Comparison of ENCODE assay signal across 17 cellular contexts in the genomic region with DNA sequence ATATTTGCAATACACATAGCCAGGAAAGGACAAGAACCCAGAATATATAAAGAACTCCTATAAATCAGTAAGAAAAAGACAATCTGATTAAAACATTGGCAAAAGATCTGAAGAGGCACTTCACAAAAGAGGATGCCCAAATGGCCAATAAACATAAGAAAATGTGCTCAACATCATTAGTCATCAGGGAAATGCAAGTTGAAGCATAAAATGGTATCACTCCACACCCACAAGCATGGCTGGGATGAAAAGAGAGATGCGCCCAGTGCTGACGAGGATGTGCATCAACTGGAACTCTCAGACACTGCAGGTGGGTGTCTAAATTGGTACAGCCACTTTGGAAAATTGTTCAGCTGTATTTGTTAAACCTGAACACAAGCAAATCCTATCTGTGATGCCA. TPM values are rescaled to one million over a fixed set of nuclear protein-coding genes. Genes with fewer than 3 reads are reported as not detected.
"Had no signal": no experiment of that assay in that cellular context is flagged by ENCODE, and none has a peak within 500 bp of the region (broad histone marks: within the 10 kb centered on the region; RNA-seq: fewer than 3 reads in every experiment).

No MANE protein-coding gene starts in this region.

- H3K27me3 ChIP-seq: pancreas had no signal

- H3K36me3 ChIP-seq: gastroesophageal sphincter, pancreas, stomach had no signal

- DNase-seq: activated CD4-positive, alpha-beta T cell treated with anti-CD3 and anti-CD28 coated beads for 36 hours; activated CD8-positive, alpha-beta memory T cell treated with anti-CD3 and anti-CD28 coated beads, Interleukin-2, amount 50 U/mL, for 48 hours; activated CD8-positive, alpha-beta T cell treated with anti-CD3 and anti-CD28 coated beads for 36 hours; activated naive CD4-positive, alpha-beta T cell; aorta; pancreas; stomach; T-helper 9 cell had no signal

- H3K4me1 Mint-ChIP-seq: activated CD4-positive, alpha-beta T cell treated with anti-CD3 and anti-CD28 coated beads for 36 hours had no signal

- H3K4me3 Mint-ChIP-seq: activated CD4-positive, alpha-beta T cell treated with anti-CD3 and anti-CD28 coated beads for 36 hours; activated CD8-positive, alpha-beta T cell treated with anti-CD3 and anti-CD28 coated beads for 36 hours; neural crest cell had no signal

- H3K9me3 ChIP-seq: gastroesophageal sphincter, pancreas, stomach had no signal

- H3K27ac Mint-ChIP-seq: activated CD4-positive, alpha-beta T cell treated with anti-CD3 and anti-CD28 coated beads for 36 hours; activated CD8-positive, alpha-beta T cell treated with anti-CD3 and anti-CD28 coated beads for 36 hours had no signal

- H3K27ac ChIP-seq: dorsolateral prefrontal cortex, gastroesophageal sphincter, pancreas, stomach had no signal

- H3K9me3 Mint-ChIP-seq: activated CD8-positive, alpha-beta T cell treated with anti-CD3 and anti-CD28 coated beads for 36 hours; neural crest cell had no signal

- H3K4me3 ChIP-seq: dorsolateral prefrontal cortex, gastroesophageal sphincter, pancreas, stomach had no signal

- H3K4me1 ChIP-seq: gastroesophageal sphincter, pancreas, stomach had no signal

- FAIRE-seq: pancreas had no signal

RNA-seq across cellular contexts. Expression of a gene that starts 42.4 kb away (rescaled TPM):
- total RNA-seq: activated CD4-positive, alpha-beta T cell treated with anti-CD3 and anti-CD28 coated beads for 36 hours; activated CD8-positive, alpha-beta T cell treated with anti-CD3 and anti-CD28 coated beads for 36 hours; aorta; dorsolateral prefrontal cortex; gastroesophageal sphincter; kidney epithelial cell; liver; mesenteric fat pad; neural crest cell; pancreas; renal cortical epithelial cell; skeletal muscle tissue; stomach; urinary bladder had no signal
- polyA plus RNA-seq: liver, pancreas, stomach, urinary bladder had no signal
